8 cellular contexts compared by ENCODE assay signal in the genomic region with DNA sequence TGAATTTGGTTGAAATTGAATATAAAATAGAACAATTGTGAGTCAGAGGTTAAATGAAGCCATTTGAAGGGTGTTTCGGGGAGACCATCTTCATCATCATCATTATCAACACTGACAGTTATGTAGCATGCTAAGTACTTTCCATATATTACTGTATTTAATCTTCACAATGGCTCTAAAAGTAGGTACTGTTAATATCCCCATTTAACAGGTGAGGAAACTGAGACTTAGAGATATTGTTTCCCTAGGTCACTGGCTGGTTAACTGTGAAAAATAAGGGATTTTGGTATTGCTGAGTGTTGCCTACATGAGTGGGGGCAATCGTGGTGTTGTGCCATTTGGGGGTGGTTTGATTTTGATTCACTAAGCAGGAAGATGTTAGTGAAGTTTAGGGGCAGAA.
"Had no signal": no experiment of that assay in that cellular context is flagged by ENCODE, and none has a peak within 500 bp of the region (broad histone marks: within the 10 kb centered on the region; RNA-seq: fewer than 3 reads in every experiment).

No MANE protein-coding gene starts in this region.

- DNase-seq: GDM1, GF-D8 had no signal

- ATAC-seq: GM12878 had no signal

- H3K4me3 ChIP-seq: GM12878 had no signal

- FAIRE-seq: G401.6, GM12878, GM12891, GM12892, GM18507, GM19239 had no signal
